ENCODE assay signal across 8 cellular contexts in the genomic region with DNA sequence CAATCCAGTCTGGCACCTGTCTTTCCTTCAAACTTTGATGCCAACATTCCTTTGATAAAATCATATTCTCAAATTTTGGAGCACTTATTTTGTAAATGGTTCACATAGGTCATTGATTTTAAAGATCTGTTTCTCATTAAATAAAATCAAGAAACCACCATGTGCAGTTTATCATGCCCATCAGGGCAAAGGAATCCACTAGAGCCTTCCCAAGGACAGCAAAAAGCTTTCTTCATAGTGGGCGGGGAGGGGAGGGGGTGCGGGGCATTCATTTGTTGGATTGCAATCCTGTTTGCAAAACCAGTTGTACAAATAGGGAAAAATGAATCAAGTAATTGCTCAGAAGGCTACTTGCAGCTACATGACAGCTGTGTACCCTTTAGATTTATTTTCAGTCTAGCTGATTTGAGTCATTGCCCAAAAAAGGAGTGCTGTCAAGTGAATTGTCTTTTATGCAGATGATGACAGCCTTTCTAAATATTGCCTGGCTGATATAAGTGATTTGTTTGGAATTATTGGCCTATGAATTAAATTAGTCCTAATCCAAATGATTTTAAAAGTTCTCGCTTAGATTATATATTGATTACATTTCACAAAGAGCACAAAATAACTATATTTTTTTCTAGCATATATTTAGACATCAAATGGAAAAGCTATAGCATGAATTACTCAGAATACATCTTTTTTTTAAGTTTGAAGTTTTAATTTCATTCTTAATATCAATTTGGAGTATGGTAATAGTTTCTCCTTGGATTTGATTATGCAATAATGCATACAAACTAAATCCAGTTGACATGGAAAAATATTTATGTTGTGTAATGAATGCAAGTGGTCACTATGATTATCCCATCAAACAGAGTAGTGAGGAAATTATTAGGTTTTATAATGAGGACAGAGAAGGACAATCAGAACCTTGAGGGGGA. TPM values are rescaled to one million over a fixed set of nuclear protein-coding genes. Genes with fewer than 3 reads are reported as not detected.
DNase-seq lines count a peak whose midpoint lies in the region; FAIRE-seq and TF ChIP-seq lines count a peak whose summit lies in the region.

No MANE protein-coding gene starts in this region.

- peak overlapping the region; percentile 93 for H3K27ac Mint-ChIP-seq in activated T-helper 2 cell treated with anti-CD3 and anti-CD28 coated beads, Interferon-gamma antibody, Interleukin-2, Interleukin-4, amounts not matched to agents 10 μg/mL and 5 μg/mL and 100 μg/mL, durations not matched to agents 14 hours and 24 hours and 36 hours

- intact Hi-C loops in activated T-helper 2 cell treated with anti-CD3 and anti-CD28 coated beads, Interferon-gamma antibody, Interleukin-2, Interleukin-4, amounts not matched to agents 10 μg/mL and 5 μg/mL and 100 μg/mL, durations not matched to agents 14 hours and 24 hours and 36 hours (cut with micrococcal nuclease), result loop anchor here (1.0 to 2.0 kb wide), 2 partner anchors 41 to 171 kb away; no protein-coding TSS in a partner anchor
- intact Hi-C loops in ascending aorta (cut with DNase I), result no loop called here

- H3K4me1 ChIP-seq in BE2C (no peaks in the 10 kb centered on the region), ascending aorta (no peaks in the 10 kb centered on the region)

- H3K36me3 Mint-ChIP-seq in activated T-helper 2 cell treated with anti-CD3 and anti-CD28 coated beads, Interferon-gamma antibody, Interleukin-2, Interleukin-4, amounts not matched to agents 10 μg/mL and 5 μg/mL and 100 μg/mL, durations not matched to agents 14 hours and 24 hours and 36 hours (ENCODE audit: low read depth), result peaks cover 69% of the 10 kb centered on the region

- no peaks in the 10 kb centered on the region for H3K9me3 Mint-ChIP-seq in activated T-helper 2 cell treated with anti-CD3 and anti-CD28 coated beads, Interferon-gamma antibody, Interleukin-2, Interleukin-4, amounts not matched to agents 10 μg/mL and 5 μg/mL and 100 μg/mL, durations not matched to agents 14 hours and 24 hours and 36 hours

- no peak overlapping the region for H3K4me3 Mint-ChIP-seq in activated T-helper 2 cell treated with anti-CD3 and anti-CD28 coated beads, Interferon-gamma antibody, Interleukin-2, Interleukin-4, amounts not matched to agents 10 μg/mL and 5 μg/mL and 100 μg/mL, durations not matched to agents 14 hours and 24 hours and 36 hours (ENCODE audit: low read depth)

- no peaks in the 10 kb centered on the region for H3K27me3 Mint-ChIP-seq in activated T-helper 2 cell treated with anti-CD3 and anti-CD28 coated beads, Interferon-gamma antibody, Interleukin-2, Interleukin-4, amounts not matched to agents 10 μg/mL and 5 μg/mL and 100 μg/mL, durations not matched to agents 14 hours and 24 hours and 36 hours (ENCODE audit: low read depth)

- DNase-seq in BE2C (peak; percentile 7), HS-5 (ENCODE audit: low read depth) (peak; percentile 51), pons (ENCODE audit: low spot score) (no peak), HTR-8/SVneo (ENCODE audit: insufficient read length, low spot score) (no peak), mesenteric fat pad (ENCODE audit: low spot score) (no peak), ascending aorta (ENCODE audit: low spot score in 2 of 2) (no peak)
- DNase-seq in activated T-helper 2 cell treated with anti-CD3 and anti-CD28 coated beads, Interferon-gamma antibody, Interleukin-2, Interleukin-4, amounts not matched to agents 10 μg/mL and 5 μg/mL and 100 μg/mL, durations not matched to agents 14 hours and 24 hours and 36 hours (ENCODE audit: low spot score), result no peak

- H3K27me3 ChIP-seq in BE2C (no peaks in the 10 kb centered on the region), layer of hippocampus (ENCODE audit: control insufficient read depth, insufficient read depth, low read length) (no peaks in the 10 kb centered on the region), ascending aorta (no peaks in the 10 kb centered on the region)

- H3K36me3 ChIP-seq in BE2C, result no peaks in the 10 kb centered on the region
- H3K36me3 ChIP-seq in ascending aorta, result no peaks in the 10 kb centered on the region

- no peak overlapping the region for H3K4me3 ChIP-seq in BE2C (ENCODE audit: low read depth, low read length)
- H3K4me3 ChIP-seq in ascending aorta, result no peak overlapping the region

- peak overlapping the region; percentile 22 for H3K27ac ChIP-seq in layer of hippocampus (ENCODE audit: low read depth, low read length)
- no peak overlapping the region for H3K27ac ChIP-seq in ascending aorta

- TF ChIP-seq CTCF in BE2C (IDR thresholded peaks at IDR 0.05; ENCODE audit: low read depth, low read length) (no peak), ascending aorta (IDR thresholded peaks at IDR 0.05) (no peak)

- H3K9me3 ChIP-seq in BE2C (no peaks in the 10 kb centered on the region), ascending aorta (no peaks in the 10 kb centered on the region)

- no peak for FAIRE-seq in HTR-8/SVneo (lab: Jason Lieb, UNC)

- H3K4me1 Mint-ChIP-seq in activated T-helper 2 cell treated with anti-CD3 and anti-CD28 coated beads, Interferon-gamma antibody, Interleukin-2, Interleukin-4, amounts not matched to agents 10 μg/mL and 5 μg/mL and 100 μg/mL, durations not matched to agents 14 hours and 24 hours and 36 hours (ENCODE audit: low read depth), result peaks cover 77% of the 10 kb centered on the region

RNA-seq across cellular contexts. Expression of a gene that starts 23.2 kb away (rescaled TPM):
- 5.7 TPM for polyA plus RNA-seq in BE2C (2012; ENCODE audit: insufficient read depth, insufficient read length, low read depth)
- total RNA-seq in activated T-helper 2 cell treated with anti-CD3 and anti-CD28 coated beads, Interferon-gamma antibody, Interleukin-2, Interleukin-4, amounts not matched to agents 10 μg/mL and 5 μg/mL and 100 μg/mL, durations not matched to agents 14 hours and 24 hours and 36 hours, result 48.2 and 48.7 TPM in 2 replicates
- total RNA-seq in mesenteric fat pad (9.6 TPM), ascending aorta (4.2 TPM)

Comparison
In these comparisons a context has a peak if more than half of its experiments do, and no peak if none do; other contexts are left out.
1. DNase-seq: peak in BE2C (single experiment) and HS-5 (single experiment); none in activated T-helper 2 cell treated with anti-CD3 and anti-CD28 coated beads, Interferon-gamma antibody, Interleukin-2, Interleukin-4, amounts not matched to agents 10 μg/mL and 5 μg/mL and 100 μg/mL, durations not matched to agents 14 hours and 24 hours and 36 hours (single experiment), pons (single experiment), HTR-8/SVneo (single experiment), mesenteric fat pad (single experiment) and ascending aorta (0 of 2).